Comparison of ENCODE assay signal across 8 cellular contexts in genomic region chr7:47581821-47582747, GRCh38. TPM values are rescaled to one million over a fixed set of nuclear protein-coding genes. Genes with fewer than 3 reads are reported as not detected.
DNase-seq lines count a peak whose midpoint lies in the region; ATAC-seq and TF ChIP-seq lines count a peak whose summit lies in the region.

TNS3 (minus strand) TSS chr7:47582111; CDS start chr7:47439636, 142,475 bp downstream.

- no peaks in the 10 kb centered on the region for H3K27me3 ChIP-seq in CD4-positive, alpha-beta memory T cell (ENCODE audit: insufficient read depth, low read length)

- TF ChIP-seq CTCF in HEK293 (tag by site-specific recombination; IDR thresholded peaks at IDR 0.05) (no peak), foreskin fibroblast (IDR thresholded peaks at IDR 0.05; ENCODE audit: low read depth, low read length) (no peak), neural crest cell (conservative IDR thresholded peaks at IDR 0.05) (peak; percentile 57)

- peak within 1 kb of the TSS; percentile 62; the same call in 1 of the 2 replicates for H3K27ac ChIP-seq in HEK293 (ENCODE audit: extremely low read depth, low read depth, low read length)
- H3K27ac ChIP-seq in CD4-positive, alpha-beta memory T cell (ENCODE audit: low read depth, low read length) = no peak within 1 kb of the TSS

- POLR2A ChIA-PET in HEK293 (lab: Yijun Ruan, JAX) = no interaction called here
- POLR2A ChIA-PET in CD4-positive, alpha-beta memory T cell (lab: Charles Lee; ENCODE audit: partially characterized antibody) = no interaction called here

- TF ChIP-seq POLR2A in Raji (IDR thresholded peaks at IDR 0.05; ENCODE audit: insufficient read depth, low read depth, low read length) = peak; percentile 53

- peak in 1 of 2 donors; percentile 84 for DNase-seq in foreskin fibroblast
- DNase-seq in neural crest cell (ENCODE audit: low read depth, low spot score) = peak; percentile 46
- DNase-seq in D341Med (ENCODE audit: low spot score) = no peak
- DNase-seq in activated CD4-positive, alpha-beta T cell treated with anti-CD3 and anti-CD28 coated beads, Interleukin-2, amount 50 U/mL, for 48 hours = no peak
- DNase-seq in CD4-positive, alpha-beta memory T cell = no peak

- H3K4me3 Mint-ChIP-seq in neural crest cell = peak within 1 kb of the TSS; percentile 93
- H3K4me3 Mint-ChIP-seq in CD4-positive, alpha-beta memory T cell = no peak within 1 kb of the TSS

- no peaks in the 10 kb centered on the region for H3K36me3 Mint-ChIP-seq in neural crest cell (ENCODE audit: low read depth)
- no peaks in the 10 kb centered on the region for H3K36me3 Mint-ChIP-seq in CD4-positive, alpha-beta memory T cell

- no peaks in the 10 kb centered on the region; the same call in 1 of the 2 replicates for H3K4me1 ChIP-seq in HEK293 (ENCODE audit: control insufficient read depth, insufficient read depth, low read length)
- no peaks in the 10 kb centered on the region for H3K4me1 ChIP-seq in CD4-positive, alpha-beta memory T cell (ENCODE audit: insufficient read depth, low read length)

- H3K9me3 ChIP-seq in HEK293 (ENCODE audit: control insufficient read depth, insufficient read depth, low read depth, low read length) = no peaks in the 10 kb centered on the region
- no peaks in the 10 kb centered on the region for H3K9me3 ChIP-seq in CD4-positive, alpha-beta memory T cell (ENCODE audit: control insufficient read depth in 1 of 2, low read length in 2 of 2)

- peak within 1 kb of the TSS; percentile 29 for H3K27ac Mint-ChIP-seq in neural crest cell (ENCODE audit: unreplicated experiment)
- no peak within 1 kb of the TSS for H3K27ac Mint-ChIP-seq in CD4-positive, alpha-beta memory T cell

- intact Hi-C loops in CD4-positive, alpha-beta memory T cell (cut with micrococcal nuclease) = no loop called here

- peaks cover 5% of the 10 kb centered on the region for H3K9me3 Mint-ChIP-seq in neural crest cell
- peaks cover 0 to 5% (median 0%) of the 10 kb centered on the region in 8 donors for H3K9me3 Mint-ChIP-seq in CD4-positive, alpha-beta memory T cell

- peaks cover 32% of the 10 kb centered on the region for H3K4me1 Mint-ChIP-seq in neural crest cell
- peaks cover 0 to 4% (median under 1%) of the 10 kb centered on the region in 4 donors for H3K4me1 Mint-ChIP-seq in CD4-positive, alpha-beta memory T cell

- CTCF ChIA-PET in HEK293 (lab: Yijun Ruan, JAX) = interaction anchor here (1.0 to 1.3 kb wide), 5 partner anchors 9 to 237 kb away, joined by 4 to 6 read pairs (median 5); no protein-coding TSS in a partner anchor
- CTCF ChIA-PET in CD4-positive, alpha-beta memory T cell (lab: Charles Lee; ENCODE audit: partially characterized antibody) = no interaction called here

- peaks cover 16% of the 10 kb centered on the region for H3K27me3 Mint-ChIP-seq in neural crest cell (ENCODE audit: low read depth)
- H3K27me3 Mint-ChIP-seq in CD4-positive, alpha-beta memory T cell = peaks cover 8 to 24% of the 10 kb centered on the region in 2 donors

- H3K36me3 ChIP-seq in HEK293 (ENCODE audit: control insufficient read depth in 2 of 2, insufficient read depth in 1 of 2, low read length in 2 of 2) = no peaks in the 10 kb centered on the region
- H3K36me3 ChIP-seq in CD4-positive, alpha-beta memory T cell (ENCODE audit: insufficient read depth, low read length) = no peaks in the 10 kb centered on the region

- H3K4me3 ChIP-seq in HEK293 (ENCODE audit: low read depth, low read length) = peak within 1 kb of the TSS; percentile 64
- peak within 1 kb of the TSS; percentile 83 to 91 for H3K4me3 ChIP-seq in foreskin fibroblast (ENCODE audit: low read depth in 1 of 2, low read length in 2 of 2)
- no peak within 1 kb of the TSS for H3K4me3 ChIP-seq in CD4-positive, alpha-beta memory T cell (ENCODE audit: low read length in 2 of 2)

- no peak for ATAC-seq in GM19397 (IDR thresholded peaks at IDR 0.05; ENCODE audit: unreplicated experiment)

TF ChIP-seq in HEK293, 187 proteins besides CTCF, POLR2A, EP300 and RAD21 (continues in another document):
- TF ChIP-seq ZBTB26 (tag by site-specific recombination; optimal IDR thresholded peaks at IDR 0.05) (peak; percentile 76), ZXDB (tag by site-specific recombination; IDR thresholded peaks at IDR 0.05) (peak; percentile 32; the same call in 1 of the 2 replicates), ZNF544 (tag by site-specific recombination; IDR thresholded peaks at IDR 0.05) (no peak), ZNF558 (tag by site-specific recombination; IDR thresholded peaks at IDR 0.05) (no peak), OVOL3 (tag by site-specific recombination; IDR thresholded peaks at IDR 0.05) (no peak), ZFP41 (tag by site-specific recombination; IDR thresholded peaks at IDR 0.05; ENCODE audit: borderline replicate concordance) (no peak), ZNF394 (tag by site-specific recombination; IDR thresholded peaks at IDR 0.05; ENCODE audit: borderline replicate concordance) (no peak), ZNF600 (tag by site-specific recombination; IDR thresholded peaks at IDR 0.05) (peak; percentile 50; the same call in 1 of the 2 replicates), ZNF571 (tag by site-specific recombination; IDR thresholded peaks at IDR 0.05) (no peak), KLF16 (tag by site-specific recombination; IDR thresholded peaks at IDR 0.05) (no peak), WT1 (tag by site-specific recombination; IDR thresholded peaks at IDR 0.05) (no peak), ZSCAN4 (tag by site-specific recombination; IDR thresholded peaks at IDR 0.05) (no peak), ZNF174 (tag by site-specific recombination; IDR thresholded peaks at IDR 0.05) (no peak), ZNF211 (tag by site-specific recombination; IDR thresholded peaks at IDR 0.05; ENCODE audit: low read depth) (no peak), ZBTB10 (tag by site-specific recombination; IDR thresholded peaks at IDR 0.05) (0 out of 2 replicates have a peak, but pooled peaks have one; percentile 62), IKZF3 (tag by site-specific recombination; IDR thresholded peaks at IDR 0.05) (no peak), ZNF350 (tag by site-specific recombination; IDR thresholded peaks at IDR 0.05) (no peak), ZNF335 (tag by site-specific recombination; conservative IDR thresholded peaks at IDR 0.05) (peak; percentile 60), ZBTB20 (tag by site-specific recombination; IDR thresholded peaks at IDR 0.05) (peak; percentile 12; the same call in 1 of the 2 replicates), MEIS1 (CRISPR knock-in tag; IDR thresholded peaks at IDR 0.05; ENCODE audit: borderline replicate concordance) (no peak)

RNA-seq across cellular contexts. Expression of gene TNS3, which starts in this region (rescaled TPM):
- total RNA-seq in neural crest cell = 25.0 and 26.4 TPM in 2 replicates
- total RNA-seq in CD4-positive, alpha-beta memory T cell = 1 to 10 TPM; 1.3 to 3.2 TPM
- under 1 TPM in 1 of 2 donors, not detected in 1; 0.11 TPM for polyA plus RNA-seq in CD4-positive, alpha-beta memory T cell

Comparison
In these comparisons a context has a peak if more than half of its experiments do, and no peak if none do; other contexts are left out.
1. H3K4me3 ChIP-seq: peak in HEK293 (single experiment) and foreskin fibroblast (2 of 2); none in CD4-positive, alpha-beta memory T cell (0 of 2).